In genomic region chr10:97010695-97011206, GRCh38 we compare ENCODE assay signal across 26 cellular contexts.
"Had no signal": no experiment of that assay in that cellular context is flagged by ENCODE, and none has a peak within 500 bp of the region (broad histone marks: within the 10 kb centered on the region; RNA-seq: fewer than 3 reads in every experiment).

No MANE protein-coding gene starts in this region.

- H3K4me1 ChIP-seq: colonic mucosa, esophagus muscularis mucosa, heart right ventricle, left lung, parathyroid adenoma, prostate gland, sigmoid colon, tibial nerve, vagina had no signal

- H3K27me3 Mint-ChIP-seq: natural killer cell treated with Interleukin-12 subunit alpha and Interleukin-12 subunit beta and Interleukin-15 and Interleukin-18, amount 100 ng/mL, for 72 hours; stimulated activated naive CD8-positive, alpha-beta T cell treated with anti-CD3 and anti-CD28 coated beads, Interleukin-15, Interleukin-2, amounts not matched to agents 100 ng/mL and 50 ng/mL, for 24 hours had no signal

- H3K4me3 ChIP-seq: colonic mucosa, esophagus muscularis mucosa, heart right ventricle, left lung, mucosa of descending colon, prostate gland, sigmoid colon, thoracic aorta, tibial nerve, vagina had no signal

- H3K36me3 Mint-ChIP-seq: mesothelial cell of epicardium had no signal

- H3K4me1 Mint-ChIP-seq: naive B cell, neural crest cell had no signal

- DNase-seq: colonic mucosa; dermis blood vessel endothelial cell; effector memory CD4-positive, alpha-beta T cell; foreskin melanocyte; glutamatergic neuron; heart right ventricle; hypothalamus; immature natural killer cell; mesenchymal stem cell; mucosa of descending colon; naive B cell; sigmoid colon; stimulated activated CD4-positive, alpha-beta T cell treated with anti-CD3 and anti-CD28 coated beads, Interleukin-2, amount 100 ng/mL, for 24 hours; stimulated activated CD4-positive, alpha-beta T cell treated with anti-CD3 and anti-CD28 coated beads, Interleukin-4, amount 100 ng/mL, for 24 hours; stimulated activated naive B cell treated with anti-CD40 and anti-IgM and Interleukin-4, amounts not matched to agents 10 μg/mL and 1 μg/mL and 100 μg/mL, for 72 hours had no signal

- H3K27me3 ChIP-seq: colonic mucosa, esophagus muscularis mucosa, heart right ventricle, left lung, sigmoid colon, tibial nerve, vagina had no signal

- H3K27ac Mint-ChIP-seq: immature natural killer cell; mesothelial cell of epicardium; stimulated activated naive B cell treated with anti-CD40 and anti-IgM and Interleukin-4, amounts not matched to agents 10 μg/mL and 1 μg/mL and 100 μg/mL, for 72 hours; stimulated activated naive CD8-positive, alpha-beta T cell treated with anti-CD3 and anti-CD28 coated beads, Interleukin-15, Interleukin-2, amounts not matched to agents 100 ng/mL and 50 ng/mL, for 24 hours had no signal

- H3K4me3 Mint-ChIP-seq: immature natural killer cell; mesothelial cell of epicardium; naive B cell; natural killer cell treated with Interleukin-12 subunit alpha and Interleukin-12 subunit beta and Interleukin-15 and Interleukin-18, amount 100 ng/mL, for 72 hours; neural crest cell; stimulated activated naive B cell treated with anti-CD40 and anti-IgM and Interleukin-4, amounts not matched to agents 10 μg/mL and 1 μg/mL and 100 μg/mL, for 72 hours; stimulated activated naive CD8-positive, alpha-beta T cell treated with anti-CD3 and anti-CD28 coated beads, Interleukin-15, Interleukin-2, amounts not matched to agents 100 ng/mL and 50 ng/mL, for 24 hours had no signal

- H3K36me3 ChIP-seq: colonic mucosa, esophagus muscularis mucosa, heart right ventricle, left lung, prostate gland, sigmoid colon, thoracic aorta, tibial nerve, vagina had no signal

- H3K9me3 ChIP-seq: colonic mucosa, prostate gland, vagina had no signal

- H3K27ac ChIP-seq: colonic mucosa, esophagus muscularis mucosa, heart right ventricle, left lung, parathyroid adenoma, prostate gland, sigmoid colon, thoracic aorta, tibial nerve, vagina had no signal

- ATAC-seq: left lung; mucosa of descending colon; stimulated activated naive B cell treated with anti-CD40 and anti-IgM and Interleukin-4, amounts not matched to agents 10 μg/mL and 1 μg/mL and 100 μg/mL, for 72 hours had no signal
